ENCODE assay signal across 8 cellular contexts in genomic region chr13:67048084-67048792, GRCh38.
A peak's percentile ranks its signal among the peaks of the same experiment; 100 is the strongest.
DNase-seq lines count a peak whose midpoint lies in the region; ATAC-seq and TF ChIP-seq lines count a peak whose summit lies in the region.

No MANE protein-coding gene starts in this region.

- no peaks in the 10 kb centered on the region for H3K27me3 Mint-ChIP-seq in activated CD4-positive, alpha-beta T cell treated with anti-CD3 and anti-CD28 coated beads, Interleukin-2, amount 10 ng/mL, durations not matched to agents 7 days and 5 days

- H3K36me3 Mint-ChIP-seq in activated CD4-positive, alpha-beta T cell treated with anti-CD3 and anti-CD28 coated beads, Interleukin-2, amount 10 ng/mL, durations not matched to agents 7 days and 5 days (ENCODE audit: low read depth), result no peaks in the 10 kb centered on the region

- CTCF ChIA-PET in activated CD4-positive, alpha-beta T cell treated with anti-CD3 and anti-CD28 coated beads, Interleukin-2, amount 10 ng/mL, durations not matched to agents 7 days and 5 days (lab: Charles Lee), result no interaction called here

- TF ChIP-seq CTCF in WERI-Rb-1 (IDR thresholded peaks at IDR 0.05; ENCODE audit: low read depth, low read length), result no peak

- H3K4me1 Mint-ChIP-seq in activated CD4-positive, alpha-beta T cell treated with anti-CD3 and anti-CD28 coated beads, Interleukin-2, amount 10 ng/mL, durations not matched to agents 7 days and 5 days, result peaks cover 6% of the 10 kb centered on the region

- peak; percentile 90 for ATAC-seq in GM18858 (IDR thresholded peaks at IDR 0.05; ENCODE audit: unreplicated experiment)
- peak; percentile 89 for ATAC-seq in HG02763 (IDR thresholded peaks at IDR 0.05; ENCODE audit: unreplicated experiment)

- no peak overlapping the region for H3K27ac Mint-ChIP-seq in activated CD4-positive, alpha-beta T cell treated with anti-CD3 and anti-CD28 coated beads, Interleukin-2, amount 10 ng/mL, durations not matched to agents 7 days and 5 days

- H3K27me3 ChIP-seq in SJCRH30 (no peaks in the 10 kb centered on the region), WERI-Rb-1 (ENCODE audit: insufficient read depth, low read depth, severe bottlenecking) (no peaks in the 10 kb centered on the region)

- H3K27ac ChIP-seq in SJCRH30 (no peak overlapping the region), WERI-Rb-1 (no peak overlapping the region)

- H3K9me3 ChIP-seq in SJCRH30 (replicated peaks) (no peaks in the 10 kb centered on the region), WERI-Rb-1 (ENCODE audit: severe bottlenecking) (no peaks in the 10 kb centered on the region)

- H3K36me3 ChIP-seq in SJCRH30 (no peaks in the 10 kb centered on the region), WERI-Rb-1 (no peaks in the 10 kb centered on the region)

- no peak overlapping the region for H3K4me3 Mint-ChIP-seq in activated CD4-positive, alpha-beta T cell treated with anti-CD3 and anti-CD28 coated beads, Interleukin-2, amount 10 ng/mL, durations not matched to agents 7 days and 5 days

- DNase-seq in SJCRH30 (peak; percentile 11 to 36), kidney tubule cell (ENCODE audit: low spot score) (peak; percentile 31), germinal center (ENCODE audit: low spot score) (no peak), COLO668 (lab: John Stamatoyannopoulos, UW; ENCODE audit: unreplicated experiment) (no peak), WERI-Rb-1 (no peak)
- DNase-seq in activated CD4-positive, alpha-beta T cell treated with anti-CD3 and anti-CD28 coated beads, Interleukin-2, amount 10 ng/mL, durations not matched to agents 7 days and 5 days, result no peak

- H3K9me3 Mint-ChIP-seq in activated CD4-positive, alpha-beta T cell treated with anti-CD3 and anti-CD28 coated beads, Interleukin-2, amount 10 ng/mL, durations not matched to agents 7 days and 5 days, result no peaks in the 10 kb centered on the region

- H3K4me3 ChIP-seq in SJCRH30 (no peak overlapping the region), WERI-Rb-1 (ENCODE audit: low read depth, low read length) (no peak overlapping the region)

- H3K4me1 ChIP-seq in SJCRH30, result peaks cover 5% of the 10 kb centered on the region; the same call in 1 of the 2 replicates

- POLR2A ChIA-PET in activated CD4-positive, alpha-beta T cell treated with anti-CD3 and anti-CD28 coated beads, Interleukin-2, amount 10 ng/mL, durations not matched to agents 7 days and 5 days (lab: Charles Lee), result no interaction called here

Comparison
In these comparisons a context has a peak if more than half of its experiments do, and no peak if none do; other contexts are left out.
1. DNase-seq: peak in SJCRH30 (2 of 2) and kidney tubule cell (single experiment); none in germinal center (single experiment), COLO668 (single experiment), activated CD4-positive, alpha-beta T cell treated with anti-CD3 and anti-CD28 coated beads, Interleukin-2, amount 10 ng/mL, durations not matched to agents 7 days and 5 days (single experiment) and WERI-Rb-1 (single experiment).